13 cellular contexts compared by ENCODE assay signal in the genomic region with DNA sequence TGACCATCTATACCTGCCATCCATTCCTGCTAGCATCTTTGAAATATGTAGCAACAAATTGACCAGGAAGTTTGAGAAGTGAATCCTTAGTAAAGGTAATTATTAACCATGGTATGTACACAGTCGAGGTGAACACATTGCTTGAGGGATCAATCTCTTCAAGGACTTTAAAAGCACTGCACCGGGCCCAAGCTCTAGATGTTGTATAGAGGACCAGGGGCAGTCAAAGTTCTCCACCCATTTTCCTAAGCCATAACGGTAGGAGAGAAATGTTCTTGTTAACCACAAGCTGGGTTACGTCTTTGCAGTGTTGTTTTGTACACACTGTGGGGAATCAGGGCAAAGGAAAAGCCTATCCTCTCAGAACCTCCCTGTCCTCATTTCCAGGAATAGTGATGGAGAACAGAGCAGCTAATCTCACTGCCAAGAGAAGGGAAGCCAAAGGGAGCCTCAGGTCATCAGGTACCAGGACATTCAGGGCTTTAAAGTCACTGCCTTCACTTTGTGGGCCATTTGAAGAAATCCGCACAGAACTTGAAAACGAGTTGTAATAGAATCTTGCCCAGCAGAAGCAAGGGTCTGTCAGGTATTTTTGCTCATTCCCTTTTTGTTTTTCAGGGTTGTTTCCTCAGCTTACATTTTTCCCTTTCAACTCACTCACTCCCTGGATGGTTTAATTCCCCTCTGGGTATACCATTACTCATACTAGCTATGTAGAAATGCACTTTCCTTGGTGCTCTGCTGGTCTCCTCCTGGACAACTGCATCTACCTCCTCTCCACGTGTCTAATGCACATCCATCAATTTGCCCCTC. TPM values are rescaled to one million over a fixed set of nuclear protein-coding genes. Genes with fewer than 3 reads are reported as not detected.
DNase-seq lines count a peak whose midpoint lies in the region; ATAC-seq and TF ChIP-seq lines count a peak whose summit lies in the region.
"Had no signal": no experiment of that assay in that cellular context is flagged by ENCODE, and none has a peak within 500 bp of the region (broad histone marks: within the 10 kb centered on the region; RNA-seq: fewer than 3 reads in every experiment).

No MANE protein-coding gene starts in this region.

- H3K27ac ChIP-seq in heart left ventricle, result peak overlapping the region in 1 of 12 donors; percentile 57
- H3K27ac ChIP-seq in body of pancreas, result peak overlapping the region in 3 of 4 donors; percentile 15 to 48 (median 21)
- no peak overlapping the region for H3K27ac ChIP-seq in lower lobe of right lung
- no peak overlapping the region for H3K27ac ChIP-seq in SJCRH30
- H3K27ac ChIP-seq: dorsolateral prefrontal cortex had no signal

- H3K4me1 ChIP-seq in heart left ventricle (peaks cover 0 to 14% (median 0%) of the 10 kb centered on the region in 12 donors), body of pancreas (peaks cover 18% of the 10 kb centered on the region), lower lobe of right lung (peaks cover 5% of the 10 kb centered on the region), SJCRH30 (peaks cover 15% of the 10 kb centered on the region)

- H3K9me3 ChIP-seq in heart left ventricle, result no peaks in the 10 kb centered on the region
- no peaks in the 10 kb centered on the region for H3K9me3 ChIP-seq in body of pancreas
- no peaks in the 10 kb centered on the region for H3K9me3 ChIP-seq in lower lobe of right lung
- H3K9me3 ChIP-seq in SJCRH30 (replicated peaks), result no peaks in the 10 kb centered on the region

- H3K4me3 ChIP-seq in heart left ventricle, result no peak overlapping the region
- H3K4me3 ChIP-seq in body of pancreas, result no peak overlapping the region
- H3K4me3 ChIP-seq in lower lobe of right lung, result no peak overlapping the region
- H3K4me3 ChIP-seq in SJCRH30, result no peak overlapping the region
- H3K4me3 ChIP-seq: dorsolateral prefrontal cortex had no signal

- DNase-seq in heart left ventricle (no peak), left cardiac atrium (no peak), body of pancreas (peak in 3 of 4 donors; percentile 47 to 64 (median 51)), lower lobe of right lung (no peak), natural killer cell (no peak), T-helper 2 cell (no peak), SJCRH30 (no peak)
- DNase-seq: dorsolateral prefrontal cortex; naive thymus-derived CD4-positive, alpha-beta T cell; NCI-H2029 treated with DMSO at 0.1 percent for 48 hours; stimulated activated naive CD8-positive, alpha-beta T cell treated with anti-CD3 and anti-CD28 coated beads, Interleukin-15, Interleukin-2, amounts not matched to agents 100 U/mL and 50 U/mL, for 24 hours had no signal

- H3K27ac Mint-ChIP-seq in natural killer cell, result no peak overlapping the region
- H3K27ac Mint-ChIP-seq: activated T-helper 1 cell treated with anti-CD3 and anti-CD28 coated beads, Interleukin-12 subunit alpha, Interleukin-12 subunit beta, Interleukin-2, Interleukin-4 antibody, amounts not matched to agents 30 ng/mL and 10 ng/mL and 1 ng/mL, durations not matched to agents 14 hours and 24 hours and 36 hours; naive thymus-derived CD4-positive, alpha-beta T cell had no signal

- ATAC-seq in heart left ventricle, result peak; percentile 86 to 94 (median 92)
- ATAC-seq in left cardiac atrium, result no peak
- ATAC-seq in body of pancreas, result peak; percentile 94
- peak; percentile 34 to 42 for ATAC-seq in lower lobe of right lung
- no peak for ATAC-seq in natural killer cell
- no peak for ATAC-seq in GM18861 (IDR thresholded peaks at IDR 0.05; ENCODE audit: unreplicated experiment)
- ATAC-seq: naive thymus-derived CD4-positive, alpha-beta T cell; stimulated activated naive CD8-positive, alpha-beta T cell treated with anti-CD3 and anti-CD28 coated beads, Interleukin-15, Interleukin-2, amounts not matched to agents 100 U/mL and 50 U/mL, for 24 hours had no signal

- no peaks in the 10 kb centered on the region for H3K27me3 Mint-ChIP-seq in natural killer cell (ENCODE audit: low read depth in 2 of 2)

- TF ChIP-seq CTCF in heart left ventricle (IDR thresholded peaks at IDR 0.05) (no peak), body of pancreas (IDR thresholded peaks at IDR 0.05) (no peak), lower lobe of right lung (IDR thresholded peaks at IDR 0.05) (no peak), natural killer cell (IDR thresholded peaks at IDR 0.05) (no peak)

- TF ChIP-seq POLR2A in heart left ventricle (IDR thresholded peaks at IDR 0.05) (no peak), body of pancreas (IDR thresholded peaks at IDR 0.05) (no peak)

- no peaks in the 10 kb centered on the region for H3K36me3 ChIP-seq in heart left ventricle
- no peaks in the 10 kb centered on the region for H3K36me3 ChIP-seq in body of pancreas (replicated peaks in 1 of 2; ENCODE audit: insufficient read depth in 1 of 2, low read depth in 2 of 2)
- no peaks in the 10 kb centered on the region for H3K36me3 ChIP-seq in lower lobe of right lung
- no peaks in the 10 kb centered on the region for H3K36me3 ChIP-seq in SJCRH30

- no peaks in the 10 kb centered on the region for H3K9me3 Mint-ChIP-seq in natural killer cell
- H3K9me3 Mint-ChIP-seq: activated T-helper 1 cell treated with anti-CD3 and anti-CD28 coated beads, Interleukin-12 subunit alpha, Interleukin-12 subunit beta, Interleukin-2, Interleukin-4 antibody, amounts not matched to agents 30 ng/mL and 10 ng/mL and 1 ng/mL, durations not matched to agents 14 hours and 24 hours and 36 hours; naive thymus-derived CD4-positive, alpha-beta T cell had no signal

- peaks cover 2 to 3% of the 10 kb centered on the region in 2 donors for H3K4me1 Mint-ChIP-seq in natural killer cell

- WGBS in heart left ventricle, 4 donors, result 71 to 75% (median 74%) methylated on average over 7 of the region's 7 CpGs
- 48 to 49% methylated on average over 7 of the region's 7 CpGs for WGBS in body of pancreas, 2 donors

- H3K27me3 ChIP-seq in heart left ventricle, result no peaks in the 10 kb centered on the region
- H3K27me3 ChIP-seq in body of pancreas, result no peaks in the 10 kb centered on the region
- H3K27me3 ChIP-seq in lower lobe of right lung (ENCODE audit: low read depth), result no peaks in the 10 kb centered on the region
- H3K27me3 ChIP-seq in SJCRH30, result no peaks in the 10 kb centered on the region
- H3K27me3 ChIP-seq: dorsolateral prefrontal cortex had no signal

- intact Hi-C loops in heart left ventricle (cut with DNase I), result loop anchor here in 4 of 10 donors (5.0 to 10.0 kb wide), 3 partner anchors 56 to 224 kb away; partner anchors contain the start of gene PNRC1 (in 4 of the 4)
- intact Hi-C loops in left cardiac atrium (cut with DNase I), result no loop called here
- intact Hi-C loops in body of pancreas (cut with DNase I), result no loop called here
- intact Hi-C loops in lower lobe of right lung (cut with DNase I), result no loop called here
- intact Hi-C loops in natural killer cell (cut with micrococcal nuclease), result no loop called here

- H3K36me3 Mint-ChIP-seq in natural killer cell, result no peaks in the 10 kb centered on the region
- H3K36me3 Mint-ChIP-seq: naive thymus-derived CD4-positive, alpha-beta T cell had no signal

- no peak overlapping the region for H3K4me3 Mint-ChIP-seq in natural killer cell
- H3K4me3 Mint-ChIP-seq: activated T-helper 1 cell treated with anti-CD3 and anti-CD28 coated beads, Interleukin-12 subunit alpha, Interleukin-12 subunit beta, Interleukin-2, Interleukin-4 antibody, amounts not matched to agents 30 ng/mL and 10 ng/mL and 1 ng/mL, durations not matched to agents 14 hours and 24 hours and 36 hours; naive thymus-derived CD4-positive, alpha-beta T cell had no signal

RNA-seq across cellular contexts. Expression of gene PM20D2, which starts 5.3 kb away (rescaled TPM):
- total RNA-seq in heart left ventricle, result 10 to 100 TPM in 5 of 9 donors, 1 to 10 TPM in 4; 6.0 to 22.9 (median 10.4) TPM
- 1 to 10 TPM; 2.4 to 7.0 TPM for polyA plus RNA-seq in heart left ventricle
- total RNA-seq in left cardiac atrium, result 10 to 100 TPM; 11.8 to 12.8 TPM
- total RNA-seq in body of pancreas, result 10 to 100 TPM; 10.5 to 15.3 TPM
- total RNA-seq in lower lobe of right lung, result 8.1 TPM
- 1 to 10 TPM; 4.0 to 6.1 (median 4.9) TPM for total RNA-seq in natural killer cell
- total RNA-seq in SJCRH30 (2014; rRNA removed; shearing (Covaris generic)), result 51.9 and 57.8 TPM in 2 replicates

RNA-seq across cellular contexts. Expression of gene SRSF12, which starts 22.7 kb away (rescaled TPM):
- under 1 TPM in 5 of 9 donors, not detected in 4; 0.14 to 0.48 (median 0.16) TPM for total RNA-seq in heart left ventricle
- polyA plus RNA-seq in heart left ventricle, result under 1 TPM in 1 of 2 donors, not detected in 1; 0.28 TPM
- total RNA-seq in left cardiac atrium, result under 1 TPM; 0.09 to 0.65 TPM
- total RNA-seq in body of pancreas, result under 1 TPM; 0.52 to 0.99 TPM
- not detected for total RNA-seq in lower lobe of right lung
- under 1 TPM; 0.07 to 0.45 (median 0.45) TPM for total RNA-seq in natural killer cell
- 8.3 and 10.0 TPM in 2 replicates for total RNA-seq in SJCRH30 (2014; rRNA removed; shearing (Covaris generic))

Comparison
In these comparisons a context has a peak if more than half of its experiments do, and no peak if none do; other contexts are left out.
1. ATAC-seq: peak in heart left ventricle (4 of 4), body of pancreas (single experiment) and lower lobe of right lung (2 of 2); none in left cardiac atrium (0 of 2), natural killer cell (0 of 3) and GM18861 (single experiment).
2. DNase-seq: peak in body of pancreas (3 of 4); none in heart left ventricle (0 of 5), left cardiac atrium (single experiment), lower lobe of right lung (single experiment), natural killer cell (single experiment), T-helper 2 cell (0 of 5) and SJCRH30 (0 of 2).
3. H3K27ac ChIP-seq: peak in body of pancreas (3 of 4); none in lower lobe of right lung (single experiment) and SJCRH30 (single experiment).